Comparison of ENCODE assay signal across 21 cellular contexts in the genomic region with DNA sequence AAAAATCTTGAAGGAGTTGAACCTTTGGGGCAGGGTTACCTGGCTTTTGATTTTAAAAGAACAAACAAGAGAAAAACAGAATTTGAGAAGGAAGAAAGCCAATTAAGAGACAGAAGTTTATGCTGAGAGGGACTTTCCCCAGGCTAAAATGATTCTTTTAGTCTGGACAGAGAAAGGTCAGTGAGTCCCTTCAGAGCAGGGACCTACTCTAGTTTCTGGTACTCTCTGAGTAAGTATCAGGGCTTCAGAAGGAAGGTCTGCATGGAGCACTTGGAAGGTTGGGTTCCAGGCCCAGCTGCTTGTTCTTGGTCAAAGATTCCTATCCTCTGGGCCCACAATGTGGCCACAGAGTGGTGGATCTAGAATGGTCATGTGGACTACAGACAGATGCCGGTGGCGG. TPM values are rescaled to one million over a fixed set of nuclear protein-coding genes. Genes with fewer than 3 reads are reported as not detected.
DNase-seq lines count a peak whose midpoint lies in the region; ATAC-seq lines count a peak whose summit lies in the region.
"Had no signal": no experiment of that assay in that cellular context is flagged by ENCODE, and none has a peak within 500 bp of the region (broad histone marks: within the 10 kb centered on the region; RNA-seq: fewer than 3 reads in every experiment).

No MANE protein-coding gene starts in this region.

- no peak overlapping the region for H2BK5ac ChIP-seq in trophoblast cell (ENCODE audit: low read depth, low read length, poor library complexity)

- no peak overlapping the region for H2BK120ac ChIP-seq in trophoblast cell (ENCODE audit: insufficient read depth, low read length, poor library complexity)

- H2AFZ ChIP-seq in trophoblast cell (ENCODE audit: insufficient read depth, low read length, poor library complexity), result no peak overlapping the region
- H2AFZ ChIP-seq: PC-9 had no signal

- H3K27ac Mint-ChIP-seq in activated CD4-positive, alpha-beta memory T cell treated with anti-CD3 and anti-CD28 coated beads for 36 hours, result peak overlapping the region; percentile 24
- H3K27ac Mint-ChIP-seq in activated CD4-positive, alpha-beta memory T cell treated with anti-CD3 and anti-CD28 coated beads, Interleukin-2, amount 10 ng/mL, durations not matched to agents 7 days and 5 days, result no peak overlapping the region
- H3K27ac Mint-ChIP-seq in central memory CD8-positive, alpha-beta T cell (ENCODE audit: low read depth), result peak overlapping the region; percentile 85
- H3K27ac Mint-ChIP-seq: B cell, HFFc6 had no signal

- H4K8ac ChIP-seq in trophoblast cell (ENCODE audit: low read depth, low read length), result no peak overlapping the region

- H2BK12ac ChIP-seq in trophoblast cell (ENCODE audit: low read length), result no peak overlapping the region

- H3K27ac ChIP-seq in trophoblast cell (ENCODE audit: low read depth, low read length), result no peak overlapping the region
- H3K27ac ChIP-seq: 22Rv1, C4-2B, PC-9, SJCRH30 had no signal

- no peak overlapping the region for H3K23ac ChIP-seq in trophoblast cell (ENCODE audit: low read length)

- no peak overlapping the region for H3K4ac ChIP-seq in trophoblast cell (ENCODE audit: low read depth, low read length)

- no peaks in the 10 kb centered on the region for H3K9me3 ChIP-seq in trophoblast cell (ENCODE audit: insufficient read depth, low read depth, low read length)
- H3K9me3 ChIP-seq: HAP-1, SJCRH30 had no signal

- H3K4me2 ChIP-seq in trophoblast cell (ENCODE audit: low read length), result no peak overlapping the region
- H3K4me2 ChIP-seq: PC-9 had no signal

- DNase-seq in activated CD4-positive, alpha-beta memory T cell treated with anti-CD3 and anti-CD28 coated beads for 36 hours, result no peak
- DNase-seq in activated CD4-positive, alpha-beta memory T cell treated with anti-CD3 and anti-CD28 coated beads, Interleukin-2, amount 10 ng/mL, durations not matched to agents 7 days and 5 days, result no peak
- DNase-seq in CMK (ENCODE audit: low read depth), result peak; percentile 1
- no peak for DNase-seq in central memory CD8-positive, alpha-beta T cell (ENCODE audit: low spot score in 2 of 2)
- no peak for DNase-seq in trophoblast cell
- no peak for DNase-seq in Kasumi-1 (lab: John Stamatoyannopoulos, UW)
- DNase-seq in anterior cingulate cortex (lab: John Stamatoyannopoulos, UW), result no peak
- DNase-seq in inferior parietal cortex (ENCODE audit: extremely low spot score), result no peak
- DNase-seq: COR-L47; GOT3; NCI-H1048; NCI-H2029 treated with DMSO at 0.1 percent for 48 hours; NCI-H446 treated with DMSO at 0.1 percent for 48 hours; NK-92 treated with Interleukin-12 subunit alpha and Interleukin-12 subunit beta, amount 100 ng/mL, for 24 hours had no signal

- no peaks in the 10 kb centered on the region for H3K79me1 ChIP-seq in trophoblast cell (ENCODE audit: low read length)

- no peaks in the 10 kb centered on the region for H3K27me3 ChIP-seq in trophoblast cell (ENCODE audit: insufficient read depth, low read length)
- H3K27me3 ChIP-seq: SJCRH30 had no signal

- no peak overlapping the region for H3K4me3 ChIP-seq in trophoblast cell (ENCODE audit: low read depth, low read length)
- H3K4me3 ChIP-seq: HAP-1, PC-9, SJCRH30 had no signal

- CTCF ChIA-PET in activated CD4-positive, alpha-beta memory T cell treated with anti-CD3 and anti-CD28 coated beads for 36 hours (lab: Charles Lee), result interaction anchor here (0.6 to 5.6 kb wide), 43 partner anchors 7 to 508 kb away, joined by 3 to 128 read pairs (median 5); partner anchors contain the start of genes M6PR, PHC1 and RIMKLB
- CTCF ChIA-PET in activated CD4-positive, alpha-beta memory T cell treated with anti-CD3 and anti-CD28 coated beads, Interleukin-2, amount 10 ng/mL, durations not matched to agents 7 days and 5 days (lab: Charles Lee), result interaction anchor here (0.6 to 4.8 kb wide), 31 partner anchors 8 to 505 kb away, joined by 3 to 82 read pairs (median 5); partner anchors contain the start of genes M6PR and PHC1

- H3K36me3 ChIP-seq in trophoblast cell (ENCODE audit: control insufficient read depth in 1 of 2, insufficient read depth in 2 of 2, low read length in 2 of 2), result no peaks in the 10 kb centered on the region
- H3K36me3 ChIP-seq: HAP-1, SJCRH30 had no signal

- no CpG with 5 or more reads among the region's 2 CpGs for WGBS in trophoblast cell (ENCODE audit: extremely low coverage, insufficient coverage, insufficient read length)

- no peaks in the 10 kb centered on the region for H3K4me1 ChIP-seq in trophoblast cell (ENCODE audit: control insufficient read depth in 1 of 2, insufficient read depth in 2 of 2, low read length in 2 of 2)
- H3K4me1 ChIP-seq: HAP-1, SJCRH30 had no signal

- H3K14ac ChIP-seq in trophoblast cell (ENCODE audit: low read length), result no peak overlapping the region

- ATAC-seq in central memory CD8-positive, alpha-beta T cell (replicated peaks; ENCODE audit: extremely low read depth, poor library complexity, severe bottlenecking), result no peak

- no peak overlapping the region for H3K18ac ChIP-seq in trophoblast cell (ENCODE audit: low read length)

- peak overlapping the region; percentile 32 for H4K91ac ChIP-seq in trophoblast cell (ENCODE audit: low read depth, low read length)

- no peak overlapping the region for H3K4me3 Mint-ChIP-seq in activated CD4-positive, alpha-beta memory T cell treated with anti-CD3 and anti-CD28 coated beads for 36 hours
- H3K4me3 Mint-ChIP-seq in activated CD4-positive, alpha-beta memory T cell treated with anti-CD3 and anti-CD28 coated beads, Interleukin-2, amount 10 ng/mL, durations not matched to agents 7 days and 5 days, result no peak overlapping the region
- no peak overlapping the region for H3K4me3 Mint-ChIP-seq in central memory CD8-positive, alpha-beta T cell
- H3K4me3 Mint-ChIP-seq: B cell, HFFc6 had no signal

- intact Hi-C loops in activated CD4-positive, alpha-beta memory T cell treated with anti-CD3 and anti-CD28 coated beads for 36 hours (cut with micrococcal nuclease), result loop anchor here (1.0 to 5.0 kb wide), 6 partner anchors 99 to 507 kb away; partner anchors contain the start of genes CLEC4E and RIMKLB

- H3K79me2 ChIP-seq in trophoblast cell (ENCODE audit: control insufficient read depth, insufficient read depth, low read length, poor library complexity), result no peaks in the 10 kb centered on the region

- H3K4me1 Mint-ChIP-seq in activated CD4-positive, alpha-beta memory T cell treated with anti-CD3 and anti-CD28 coated beads for 36 hours (ENCODE audit: low read depth), result peaks cover 24% of the 10 kb centered on the region
- H3K4me1 Mint-ChIP-seq in activated CD4-positive, alpha-beta memory T cell treated with anti-CD3 and anti-CD28 coated beads, Interleukin-2, amount 10 ng/mL, durations not matched to agents 7 days and 5 days, result peaks cover 16% of the 10 kb centered on the region
- H3K4me1 Mint-ChIP-seq in central memory CD8-positive, alpha-beta T cell, result peaks cover 36% of the 10 kb centered on the region
- H3K4me1 Mint-ChIP-seq: B cell had no signal

- H2AK5ac ChIP-seq in trophoblast cell (ENCODE audit: low read length), result no peak overlapping the region

- no peaks in the 10 kb centered on the region for H3K27me3 Mint-ChIP-seq in activated CD4-positive, alpha-beta memory T cell treated with anti-CD3 and anti-CD28 coated beads for 36 hours
- H3K27me3 Mint-ChIP-seq in activated CD4-positive, alpha-beta memory T cell treated with anti-CD3 and anti-CD28 coated beads, Interleukin-2, amount 10 ng/mL, durations not matched to agents 7 days and 5 days, result no peaks in the 10 kb centered on the region
- no peaks in the 10 kb centered on the region for H3K27me3 Mint-ChIP-seq in central memory CD8-positive, alpha-beta T cell

- H3K36me3 Mint-ChIP-seq in activated CD4-positive, alpha-beta memory T cell treated with anti-CD3 and anti-CD28 coated beads for 36 hours, result no peaks in the 10 kb centered on the region
- no peaks in the 10 kb centered on the region for H3K36me3 Mint-ChIP-seq in activated CD4-positive, alpha-beta memory T cell treated with anti-CD3 and anti-CD28 coated beads, Interleukin-2, amount 10 ng/mL, durations not matched to agents 7 days and 5 days (ENCODE audit: low read depth)
- peaks cover 11% of the 10 kb centered on the region for H3K36me3 Mint-ChIP-seq in central memory CD8-positive, alpha-beta T cell (ENCODE audit: insufficient read depth)

- peaks cover 5% of the 10 kb centered on the region for H3K9me3 Mint-ChIP-seq in activated CD4-positive, alpha-beta memory T cell treated with anti-CD3 and anti-CD28 coated beads for 36 hours
- H3K9me3 Mint-ChIP-seq in activated CD4-positive, alpha-beta memory T cell treated with anti-CD3 and anti-CD28 coated beads, Interleukin-2, amount 10 ng/mL, durations not matched to agents 7 days and 5 days, result no peaks in the 10 kb centered on the region
- no peaks in the 10 kb centered on the region for H3K9me3 Mint-ChIP-seq in central memory CD8-positive, alpha-beta T cell
- H3K9me3 Mint-ChIP-seq: HFFc6 had no signal

- H3K9ac ChIP-seq in trophoblast cell (ENCODE audit: low read length), result no peak overlapping the region

- H4K12ac ChIP-seq in trophoblast cell (ENCODE audit: low read depth, low read length), result no peak overlapping the region

- POLR2A ChIA-PET in activated CD4-positive, alpha-beta memory T cell treated with anti-CD3 and anti-CD28 coated beads for 36 hours (lab: Charles Lee), result interaction anchor here (0.8 to 0.9 kb wide), 3 partner anchors 98 to 392 kb away, joined by 3 to 5 read pairs (median 3); no protein-coding TSS in a partner anchor
- POLR2A ChIA-PET in activated CD4-positive, alpha-beta memory T cell treated with anti-CD3 and anti-CD28 coated beads, Interleukin-2, amount 10 ng/mL, durations not matched to agents 7 days and 5 days (lab: Charles Lee), result interaction anchor here (1.0 to 3.9 kb wide), 3 partner anchors 96 to 123 kb away, joined by 3 to 24 read pairs (median 3); partner anchors contain the start of gene M6PR

RNA-seq across cellular contexts. Expression of gene KLRG1, which starts 59.6 kb away (rescaled TPM):
- 1 to 10 TPM; 4.4 to 5.4 TPM for total RNA-seq in activated CD4-positive, alpha-beta memory T cell treated with anti-CD3 and anti-CD28 coated beads for 36 hours
- total RNA-seq in activated CD4-positive, alpha-beta memory T cell treated with anti-CD3 and anti-CD28 coated beads, Interleukin-2, amount 10 ng/mL, durations not matched to agents 7 days and 5 days, result 10 to 100 TPM; 12.8 to 13.3 TPM
- polyA plus RNA-seq in trophoblast cell (2013), result 0.77 and 0.97 TPM in 2 replicates
